Comparison of ENCODE assay signal across 1 cellular context in the genomic region with DNA sequence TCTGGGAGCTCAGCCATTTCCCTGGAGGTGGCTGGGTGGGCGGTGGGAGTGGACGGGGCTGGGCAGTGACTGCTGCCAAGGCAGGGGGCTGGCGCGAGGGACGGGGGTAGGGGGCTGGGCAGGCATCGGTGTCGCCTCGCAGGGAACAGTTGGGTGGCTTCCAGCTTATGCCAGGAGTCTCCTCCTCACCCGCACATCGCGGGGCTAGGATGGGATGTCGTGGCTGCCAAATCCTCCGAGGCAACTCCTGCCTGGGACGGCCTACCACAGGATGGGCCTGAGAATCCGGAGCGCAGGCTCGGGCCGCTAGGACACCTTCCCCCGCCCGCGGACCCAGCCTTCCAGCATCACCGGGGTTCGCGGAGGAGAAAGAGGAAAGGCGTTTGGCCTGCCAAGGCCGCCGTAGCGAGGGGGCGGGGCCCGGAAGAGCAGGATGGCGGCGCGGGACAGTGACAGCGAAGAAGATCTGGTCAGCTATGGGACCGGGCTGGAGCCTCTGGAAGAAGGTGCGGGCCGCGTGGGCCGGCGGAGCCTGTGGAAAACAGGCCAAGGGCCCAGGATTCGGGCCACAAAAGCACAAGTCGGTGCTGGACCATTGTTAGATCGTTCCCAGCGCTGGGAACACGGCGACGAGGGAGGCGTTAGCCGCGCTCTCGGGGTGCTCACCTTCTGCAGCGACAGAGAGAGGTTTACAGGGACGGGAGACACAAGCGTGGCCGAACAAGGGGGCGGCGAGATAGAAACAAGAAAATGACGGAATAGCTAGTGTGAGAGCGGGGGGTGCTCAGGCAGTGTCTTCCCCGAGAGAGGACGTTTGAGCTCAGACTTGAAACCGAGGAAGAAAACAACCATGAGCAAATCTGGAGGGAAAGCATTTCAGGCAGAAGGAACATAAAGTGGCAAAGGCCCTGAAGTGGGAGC.
TF ChIP-seq lines count a peak whose summit lies in the region.

A gene with protein sequence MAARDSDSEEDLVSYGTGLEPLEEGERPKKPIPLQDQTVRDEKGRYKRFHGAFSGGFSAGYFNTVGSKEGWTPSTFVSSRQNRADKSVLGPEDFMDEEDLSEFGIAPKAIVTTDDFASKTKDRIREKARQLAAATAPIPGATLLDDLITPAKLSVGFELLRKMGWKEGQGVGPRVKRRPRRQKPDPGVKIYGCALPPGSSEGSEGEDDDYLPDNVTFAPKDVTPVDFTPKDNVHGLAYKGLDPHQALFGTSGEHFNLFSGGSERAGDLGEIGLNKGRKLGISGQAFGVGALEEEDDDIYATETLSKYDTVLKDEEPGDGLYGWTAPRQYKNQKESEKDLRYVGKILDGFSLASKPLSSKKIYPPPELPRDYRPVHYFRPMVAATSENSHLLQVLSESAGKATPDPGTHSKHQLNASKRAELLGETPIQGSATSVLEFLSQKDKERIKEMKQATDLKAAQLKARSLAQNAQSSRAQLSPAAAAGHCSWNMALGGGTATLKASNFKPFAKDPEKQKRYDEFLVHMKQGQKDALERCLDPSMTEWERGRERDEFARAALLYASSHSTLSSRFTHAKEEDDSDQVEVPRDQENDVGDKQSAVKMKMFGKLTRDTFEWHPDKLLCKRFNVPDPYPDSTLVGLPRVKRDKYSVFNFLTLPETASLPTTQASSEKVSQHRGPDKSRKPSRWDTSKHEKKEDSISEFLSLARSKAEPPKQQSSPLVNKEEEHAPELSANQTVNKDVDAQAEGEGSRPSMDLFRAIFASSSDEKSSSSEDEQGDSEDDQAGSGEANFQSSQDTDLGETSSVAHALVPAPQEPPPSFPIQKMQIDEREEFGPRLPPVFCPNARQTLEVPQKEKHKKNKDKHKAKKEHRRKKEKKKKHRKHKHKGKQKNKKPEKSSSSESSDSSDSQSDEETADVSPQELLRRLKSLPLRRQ (plus strand): TSS at position 421 of the 921 bp plus-strand sequence. CDS start 13 bp downstream, at position 434.

TF ChIP-seq in K562, 482 proteins besides CTCF, POLR2A, EP300 and RAD21 (continued from another document and continues in another):
- TF ChIP-seq AFF4 (CRISPR knock-in tag; IDR thresholded peaks at IDR 0.05) = no peak
- no peak for TF ChIP-seq SNRNP70 (optimal IDR thresholded peaks at IDR 0.05; ENCODE audit: low read depth, low read length)
- no peak for TF ChIP-seq NR2C2 (CRISPR knock-in tag; IDR thresholded peaks at IDR 0.05)
- TF ChIP-seq NR2C2 (tag; IDR thresholded peaks at IDR 0.05) = no peak
- TF ChIP-seq, protein P1, sequence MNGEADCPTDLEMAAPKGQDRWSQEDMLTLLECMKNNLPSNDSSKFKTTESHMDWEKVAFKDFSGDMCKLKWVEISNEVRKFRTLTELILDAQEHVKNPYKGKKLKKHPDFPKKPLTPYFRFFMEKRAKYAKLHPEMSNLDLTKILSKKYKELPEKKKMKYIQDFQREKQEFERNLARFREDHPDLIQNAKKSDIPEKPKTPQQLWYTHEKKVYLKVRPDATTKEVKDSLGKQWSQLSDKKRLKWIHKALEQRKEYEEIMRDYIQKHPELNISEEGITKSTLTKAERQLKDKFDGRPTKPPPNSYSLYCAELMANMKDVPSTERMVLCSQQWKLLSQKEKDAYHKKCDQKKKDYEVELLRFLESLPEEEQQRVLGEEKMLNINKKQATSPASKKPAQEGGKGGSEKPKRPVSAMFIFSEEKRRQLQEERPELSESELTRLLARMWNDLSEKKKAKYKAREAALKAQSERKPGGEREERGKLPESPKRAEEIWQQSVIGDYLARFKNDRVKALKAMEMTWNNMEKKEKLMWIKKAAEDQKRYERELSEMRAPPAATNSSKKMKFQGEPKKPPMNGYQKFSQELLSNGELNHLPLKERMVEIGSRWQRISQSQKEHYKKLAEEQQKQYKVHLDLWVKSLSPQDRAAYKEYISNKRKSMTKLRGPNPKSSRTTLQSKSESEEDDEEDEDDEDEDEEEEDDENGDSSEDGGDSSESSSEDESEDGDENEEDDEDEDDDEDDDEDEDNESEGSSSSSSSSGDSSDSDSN (IDR thresholded peaks at IDR 0.05; ENCODE audit: borderline replicate concordance in 1 of 2, low read depth in 2 of 2, low read length in 2 of 2) = peak; percentile 87 to 91; a peak in 3 of 4 replicates
- TF ChIP-seq ZNF785 (CRISPR knock-in tag; IDR thresholded peaks at IDR 0.05) = no peak
- TF ChIP-seq NONO (IDR thresholded peaks at IDR 0.05; ENCODE audit: low read depth in 2 of 2, low read length in 1 of 2) = no peak
- no peak for TF ChIP-seq ZNF140 (CRISPR knock-in tag; IDR thresholded peaks at IDR 0.05)
- no peak for TF ChIP-seq ZNF764 (CRISPR knock-in tag; IDR thresholded peaks at IDR 0.05; ENCODE audit: low read depth)
- no peak for TF ChIP-seq ZBTB17 (CRISPR knock-in tag; IDR thresholded peaks at IDR 0.05)
- peak; percentile 69; the same call in 1 of the 2 replicates for TF ChIP-seq MAX (CRISPR knock-in tag; IDR thresholded peaks at IDR 0.05)
- TF ChIP-seq FUS (optimal IDR thresholded peaks at IDR 0.05; ENCODE audit: low read depth, low read length) = no peak
- no peak for TF ChIP-seq ZC3H11A (IDR thresholded peaks at IDR 0.05; ENCODE audit: low read depth, low read length)
- no peak for TF ChIP-seq XRCC4 (IDR thresholded peaks at IDR 0.05; ENCODE audit: extremely low read depth, insufficient read depth, insufficient read length)
- TF ChIP-seq U2AF2 (optimal IDR thresholded peaks at IDR 0.05; ENCODE audit: low read depth, low read length) = no peak
- no peak for TF ChIP-seq MCM5 (IDR thresholded peaks at IDR 0.05; ENCODE audit: low read depth)
- no peak for TF ChIP-seq RBM15 (IDR thresholded peaks at IDR 0.05; ENCODE audit: insufficient read depth, low read length)
- TF ChIP-seq NCOA6 (IDR thresholded peaks at IDR 0.05) = no peak
- no peak for TF ChIP-seq CBX3 (IDR thresholded peaks at IDR 0.05; ENCODE audit: borderline replicate concordance in 1 of 2, low read length in 2 of 2)
- TF ChIP-seq SPI1 (IDR thresholded peaks at IDR 0.05; ENCODE audit: borderline replicate concordance, low read depth, low read length) = peak; percentile 47; the same call in 1 of the 2 replicates
- TF ChIP-seq MAZ (CRISPR knock-in tag; conservative IDR thresholded peaks at IDR 0.05 in 1 of 2, IDR thresholded peaks at IDR 0.05 in 1 of 2) = peak; percentile 93 to 99
- no peak for TF ChIP-seq NFATC3 (IDR thresholded peaks at IDR 0.05)
- TF ChIP-seq DIDO1 (tag; IDR thresholded peaks at IDR 0.05; ENCODE audit: low read depth) = peak; percentile 69; the same call in 1 of the 2 replicates
- no peak for TF ChIP-seq CEBPZ (IDR thresholded peaks at IDR 0.05; ENCODE audit: borderline replicate concordance, low read depth, low read length)
- TF ChIP-seq RBFOX2 (IDR thresholded peaks at IDR 0.05; ENCODE audit: low read depth, low read length) = peak; percentile 88
- peak; percentile 96 for TF ChIP-seq C11orf30 (IDR thresholded peaks at IDR 0.05; ENCODE audit: low read depth)
- TF ChIP-seq HMG20A (CRISPR knock-in tag; conservative IDR thresholded peaks at IDR 0.05) = no peak
- TF ChIP-seq THRAP3 (IDR thresholded peaks at IDR 0.05; ENCODE audit: borderline replicate concordance) = no peak
- no peak for TF ChIP-seq BCLAF1 (IDR thresholded peaks at IDR 0.05; ENCODE audit: borderline replicate concordance in 1 of 2, control insufficient read depth in 1 of 2, low read depth in 2 of 2, low read length in 1 of 2)
- TF ChIP-seq, protein P2, sequence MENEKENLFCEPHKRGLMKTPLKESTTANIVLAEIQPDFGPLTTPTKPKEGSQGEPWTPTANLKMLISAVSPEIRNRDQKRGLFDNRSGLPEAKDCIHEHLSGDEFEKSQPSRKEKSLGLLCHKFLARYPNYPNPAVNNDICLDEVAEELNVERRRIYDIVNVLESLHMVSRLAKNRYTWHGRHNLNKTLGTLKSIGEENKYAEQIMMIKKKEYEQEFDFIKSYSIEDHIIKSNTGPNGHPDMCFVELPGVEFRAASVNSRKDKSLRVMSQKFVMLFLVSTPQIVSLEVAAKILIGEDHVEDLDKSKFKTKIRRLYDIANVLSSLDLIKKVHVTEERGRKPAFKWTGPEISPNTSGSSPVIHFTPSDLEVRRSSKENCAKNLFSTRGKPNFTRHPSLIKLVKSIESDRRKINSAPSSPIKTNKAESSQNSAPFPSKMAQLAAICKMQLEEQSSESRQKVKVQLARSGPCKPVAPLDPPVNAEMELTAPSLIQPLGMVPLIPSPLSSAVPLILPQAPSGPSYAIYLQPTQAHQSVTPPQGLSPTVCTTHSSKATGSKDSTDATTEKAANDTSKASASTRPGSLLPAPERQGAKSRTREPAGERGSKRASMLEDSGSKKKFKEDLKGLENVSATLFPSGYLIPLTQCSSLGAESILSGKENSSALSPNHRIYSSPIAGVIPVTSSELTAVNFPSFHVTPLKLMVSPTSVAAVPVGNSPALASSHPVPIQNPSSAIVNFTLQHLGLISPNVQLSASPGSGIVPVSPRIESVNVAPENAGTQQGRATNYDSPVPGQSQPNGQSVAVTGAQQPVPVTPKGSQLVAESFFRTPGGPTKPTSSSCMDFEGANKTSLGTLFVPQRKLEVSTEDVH (IDR thresholded peaks at IDR 0.05; ENCODE audit: low read depth, partially characterized antibody) = no peak
- TF ChIP-seq ARHGAP35 (IDR thresholded peaks at IDR 0.05; ENCODE audit: partially characterized antibody) = no peak
- TF ChIP-seq ZFPM2 (CRISPR knock-in tag; IDR thresholded peaks at IDR 0.05) = no peak
- no peak for TF ChIP-seq SREBF2 (CRISPR knock-in tag; IDR thresholded peaks at IDR 0.05)
- no peak for TF ChIP-seq ID3 (CRISPR knock-in tag; IDR thresholded peaks at IDR 0.05)
- peak; percentile 76 for TF ChIP-seq ID3 (tag; IDR thresholded peaks at IDR 0.05)
- no peak for TF ChIP-seq ZNF583 (CRISPR knock-in tag; IDR thresholded peaks at IDR 0.05)
- peak; percentile 40; the same call in 1 of the 2 replicates for TF ChIP-seq ZNF384 (IDR thresholded peaks at IDR 0.05; ENCODE audit: low read depth, low read length)
- no peak for TF ChIP-seq BCOR (IDR thresholded peaks at IDR 0.05)
